ENCODE assay signal across 2 cellular contexts in genomic region chr12:72272731-72273498, GRCh38.
TF ChIP-seq lines count a peak whose summit lies in the region.

No MANE protein-coding gene starts in this region.

TF ChIP-seq in liver, 16 proteins besides CTCF, POLR2A, EP300 and RAD21 (continued from another document):
- no peak for TF ChIP-seq ZBTB33 (IDR thresholded peaks at IDR 0.05)
- TF ChIP-seq TAF1 (conservative IDR thresholded peaks at IDR 0.05) = no peak
- TF ChIP-seq FOXA2 (IDR thresholded peaks at IDR 0.05) = no peak
- TF ChIP-seq FOXA1 (IDR thresholded peaks at IDR 0.05) = no peak
- no peak for TF ChIP-seq RXRA (IDR thresholded peaks at IDR 0.05)
- TF ChIP-seq ATF3 (IDR thresholded peaks at IDR 0.05) = no peak
- no peak for TF ChIP-seq YY1 (IDR thresholded peaks at IDR 0.05)
- no peak for TF ChIP-seq MAX (IDR thresholded peaks at IDR 0.05)

TF ChIP-seq in HepG2, 621 proteins besides CTCF, POLR2A, EP300 and RAD21 (continued from another document):
- TF ChIP-seq SNAPC5 (CRISPR knock-in tag; IDR thresholded peaks at IDR 0.05; ENCODE audit: borderline replicate concordance) (no peak), MNT (IDR thresholded peaks at IDR 0.05) (no peak)
